ENCODE assay signal across 2 cellular contexts in the genomic region with DNA sequence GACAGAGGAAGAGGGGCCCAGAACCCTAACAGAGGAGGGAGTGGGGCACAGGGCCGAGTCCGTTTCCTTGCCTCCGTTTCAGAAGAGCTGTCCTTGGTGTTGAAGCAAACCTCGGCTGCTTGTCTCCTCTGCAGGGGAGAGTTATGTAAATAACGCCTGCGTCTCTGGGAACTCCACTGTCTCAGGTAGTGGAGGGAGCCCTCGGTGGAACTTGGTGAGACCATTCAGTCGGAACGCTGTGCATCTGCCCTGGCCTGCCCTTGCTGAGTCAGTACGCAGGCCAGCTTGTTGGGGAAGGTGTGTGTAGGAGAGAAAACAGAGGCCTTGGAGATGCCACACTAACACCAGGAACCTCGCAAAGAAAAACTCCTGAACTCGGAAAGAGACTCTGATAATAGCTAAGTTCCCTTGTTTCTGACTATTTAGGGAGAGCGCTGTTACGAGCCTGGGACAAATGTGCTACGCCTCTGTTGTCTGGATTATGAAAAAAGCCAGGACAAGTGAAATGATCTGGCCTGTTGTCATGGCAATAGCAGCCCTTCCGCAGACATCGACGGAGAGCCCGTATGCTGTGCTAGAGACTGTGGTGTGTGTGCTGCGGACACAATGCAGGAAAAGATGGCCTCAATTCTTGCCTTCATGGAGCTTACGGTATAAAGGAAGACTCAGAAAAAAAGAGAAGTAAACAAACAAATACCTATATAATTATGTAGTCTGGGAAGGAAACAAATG.
A peak's percentile ranks its signal among the peaks of the same experiment; 100 is the strongest.
TF ChIP-seq lines count a peak whose summit lies in the region.

No MANE protein-coding gene starts in this region.

TF ChIP-seq in A549, 52 proteins besides CTCF, POLR2A, EP300 and RAD21:
- TF ChIP-seq GATA3 (IDR thresholded peaks at IDR 0.05; ENCODE audit: borderline replicate concordance) (0 out of 2 replicates have a peak, but pooled peaks have one; percentile 8), EHMT2 (IDR thresholded peaks at IDR 0.05; ENCODE audit: low read depth) (peak; percentile 59; the same call in 1 of the 2 replicates), HOXB13 (CRISPR knock-in tag; IDR thresholded peaks at IDR 0.05; ENCODE audit: low read depth) (peak; percentile 62; the same call in 1 of the 2 replicates), RNF2 (IDR thresholded peaks at IDR 0.05; ENCODE audit: borderline replicate concordance, low read depth) (no peak), MAFK (IDR thresholded peaks at IDR 0.05; ENCODE audit: partially characterized antibody) (peak; percentile 70), HOXB5 (CRISPR knock-in tag; IDR thresholded peaks at IDR 0.05) (peak; percentile 27; the same call in 1 of the 2 replicates), ZSCAN20 (CRISPR knock-in tag; IDR thresholded peaks at IDR 0.05) (0 out of 2 replicates have a peak, but pooled peaks have one; percentile 37), EHF (CRISPR knock-in tag; IDR thresholded peaks at IDR 0.05) (no peak), CBX8 (IDR thresholded peaks at IDR 0.05) (no peak), FOSL2 (IDR thresholded peaks at IDR 0.05) (no peak), FOSL2 (CRISPR knock-in tag; IDR thresholded peaks at IDR 0.05) (peak; percentile 27; the same call in 1 of the 2 replicates), JUN (IDR thresholded peaks at IDR 0.05) (no peak; a peak in 1 of 5 replicates), CEBPB (IDR thresholded peaks at IDR 0.05) (no peak), FOSB (CRISPR knock-in tag; IDR thresholded peaks at IDR 0.05) (no peak), FOXS1 (CRISPR knock-in tag; IDR thresholded peaks at IDR 0.05) (no peak), TFCP2L1 (CRISPR knock-in tag; IDR thresholded peaks at IDR 0.05) (no peak)
- TF ChIP-seq, protein P1, sequence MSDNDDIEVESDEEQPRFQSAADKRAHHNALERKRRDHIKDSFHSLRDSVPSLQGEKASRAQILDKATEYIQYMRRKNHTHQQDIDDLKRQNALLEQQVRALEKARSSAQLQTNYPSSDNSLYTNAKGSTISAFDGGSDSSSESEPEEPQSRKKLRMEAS (IDR thresholded peaks at IDR 0.05) = peak; percentile 63
- TF ChIP-seq, protein P2, sequence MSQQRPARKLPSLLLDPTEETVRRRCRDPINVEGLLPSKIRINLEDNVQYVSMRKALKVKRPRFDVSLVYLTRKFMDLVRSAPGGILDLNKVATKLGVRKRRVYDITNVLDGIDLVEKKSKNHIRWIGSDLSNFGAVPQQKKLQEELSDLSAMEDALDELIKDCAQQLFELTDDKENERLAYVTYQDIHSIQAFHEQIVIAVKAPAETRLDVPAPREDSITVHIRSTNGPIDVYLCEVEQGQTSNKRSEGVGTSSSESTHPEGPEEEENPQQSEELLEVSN (IDR thresholded peaks at IDR 0.05; ENCODE audit: borderline replicate concordance, low read depth) = no peak
- TF ChIP-seq, protein P3, sequence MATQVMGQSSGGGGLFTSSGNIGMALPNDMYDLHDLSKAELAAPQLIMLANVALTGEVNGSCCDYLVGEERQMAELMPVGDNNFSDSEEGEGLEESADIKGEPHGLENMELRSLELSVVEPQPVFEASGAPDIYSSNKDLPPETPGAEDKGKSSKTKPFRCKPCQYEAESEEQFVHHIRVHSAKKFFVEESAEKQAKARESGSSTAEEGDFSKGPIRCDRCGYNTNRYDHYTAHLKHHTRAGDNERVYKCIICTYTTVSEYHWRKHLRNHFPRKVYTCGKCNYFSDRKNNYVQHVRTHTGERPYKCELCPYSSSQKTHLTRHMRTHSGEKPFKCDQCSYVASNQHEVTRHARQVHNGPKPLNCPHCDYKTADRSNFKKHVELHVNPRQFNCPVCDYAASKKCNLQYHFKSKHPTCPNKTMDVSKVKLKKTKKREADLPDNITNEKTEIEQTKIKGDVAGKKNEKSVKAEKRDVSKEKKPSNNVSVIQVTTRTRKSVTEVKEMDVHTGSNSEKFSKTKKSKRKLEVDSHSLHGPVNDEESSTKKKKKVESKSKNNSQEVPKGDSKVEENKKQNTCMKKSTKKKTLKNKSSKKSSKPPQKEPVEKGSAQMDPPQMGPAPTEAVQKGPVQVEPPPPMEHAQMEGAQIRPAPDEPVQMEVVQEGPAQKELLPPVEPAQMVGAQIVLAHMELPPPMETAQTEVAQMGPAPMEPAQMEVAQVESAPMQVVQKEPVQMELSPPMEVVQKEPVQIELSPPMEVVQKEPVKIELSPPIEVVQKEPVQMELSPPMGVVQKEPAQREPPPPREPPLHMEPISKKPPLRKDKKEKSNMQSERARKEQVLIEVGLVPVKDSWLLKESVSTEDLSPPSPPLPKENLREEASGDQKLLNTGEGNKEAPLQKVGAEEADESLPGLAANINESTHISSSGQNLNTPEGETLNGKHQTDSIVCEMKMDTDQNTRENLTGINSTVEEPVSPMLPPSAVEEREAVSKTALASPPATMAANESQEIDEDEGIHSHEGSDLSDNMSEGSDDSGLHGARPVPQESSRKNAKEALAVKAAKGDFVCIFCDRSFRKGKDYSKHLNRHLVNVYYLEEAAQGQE (IDR thresholded peaks at IDR 0.05) = peak; percentile 96
- TF ChIP-seq, protein P4, sequence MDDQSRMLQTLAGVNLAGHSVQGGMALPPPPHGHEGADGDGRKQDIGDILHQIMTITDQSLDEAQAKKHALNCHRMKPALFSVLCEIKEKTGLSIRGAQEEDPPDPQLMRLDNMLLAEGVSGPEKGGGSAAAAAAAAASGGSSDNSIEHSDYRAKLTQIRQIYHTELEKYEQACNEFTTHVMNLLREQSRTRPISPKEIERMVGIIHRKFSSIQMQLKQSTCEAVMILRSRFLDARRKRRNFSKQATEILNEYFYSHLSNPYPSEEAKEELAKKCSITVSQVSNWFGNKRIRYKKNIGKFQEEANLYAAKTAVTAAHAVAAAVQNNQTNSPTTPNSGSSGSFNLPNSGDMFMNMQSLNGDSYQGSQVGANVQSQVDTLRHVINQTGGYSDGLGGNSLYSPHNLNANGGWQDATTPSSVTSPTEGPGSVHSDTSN (IDR thresholded peaks at IDR 0.05) = no peak
- TF ChIP-seq, protein P5, sequence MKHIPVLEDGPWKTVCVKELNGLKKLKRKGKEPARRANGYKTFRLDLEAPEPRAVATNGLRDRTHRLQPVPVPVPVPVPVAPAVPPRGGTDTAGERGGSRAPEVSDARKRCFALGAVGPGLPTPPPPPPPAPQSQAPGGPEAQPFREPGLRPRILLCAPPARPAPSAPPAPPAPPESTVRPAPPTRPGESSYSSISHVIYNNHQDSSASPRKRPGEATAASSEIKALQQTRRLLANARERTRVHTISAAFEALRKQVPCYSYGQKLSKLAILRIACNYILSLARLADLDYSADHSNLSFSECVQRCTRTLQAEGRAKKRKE (CRISPR knock-in tag; IDR thresholded peaks at IDR 0.05; ENCODE audit: low read depth) = 0 out of 2 replicates have a peak, but pooled peaks have one; percentile 70
TF ChIP-seq in A549: peak in this region for 10.

TF ChIP-seq in K562, 482 proteins besides CTCF, POLR2A, EP300 and RAD21:
- TF ChIP-seq, protein P3 (CRISPR knock-in tag; IDR thresholded peaks at IDR 0.05; ENCODE audit: low read depth) = peak; percentile 90
- TF ChIP-seq MIER1 (IDR thresholded peaks at IDR 0.05; ENCODE audit: low read depth) (peak; percentile 70; the same call in 1 of the 2 replicates), ZNF561 (CRISPR knock-in tag; conservative IDR thresholded peaks at IDR 0.05) (no peak), RFX1 (IDR thresholded peaks at IDR 0.05) (peak; percentile 66), EHMT2 (IDR thresholded peaks at IDR 0.05) (peak; percentile 81; the same call in 1 of the 2 replicates)
